27 cellular contexts compared by ENCODE assay signal in genomic region chr11:69464621-69464960, GRCh38. TPM values are rescaled to one million over a fixed set of nuclear protein-coding genes. Genes with fewer than 3 reads are reported as not detected.
"Had no signal": no experiment of that assay in that cellular context is flagged by ENCODE, and none has a peak within 500 bp of the region (broad histone marks: within the 10 kb centered on the region; RNA-seq: fewer than 3 reads in every experiment).

No MANE protein-coding gene starts in this region.

- H3K36me3 Mint-ChIP-seq: mesothelial cell of epicardium had no signal

- H3K27ac Mint-ChIP-seq: activated B cell treated with CpG ODN at 0.5 μM for 24 hours; activated CD4-positive, alpha-beta T cell treated with anti-CD3 and anti-CD28 coated beads for 36 hours; activated naive CD4-positive, alpha-beta T cell treated with anti-CD3 and anti-CD28 coated beads, Interleukin-2, amount 50 U/mL, for 72 hours; activated T-cell treated with anti-CD3 and anti-CD28 coated beads, Interleukin-2, amount 50 U/mL, for 24 hours; activated T-helper 17 cell treated with anti-CD3 and anti-CD28 coated beads, Interleukin-2, amount 50 U/mL, for 72 hours; mesothelial cell of epicardium; nephron; T-helper 1 cell treated with Interleukin-12 subunit alpha and Interleukin-12 subunit beta and Interleukin-4 antibody, amounts not matched to agents 30 μg/mL and 1 μg/mL, for 36 hours had no signal

- ATAC-seq: activated CD4-positive, alpha-beta T cell treated with anti-CD3 and anti-CD28 coated beads for 36 hours; activated naive CD4-positive, alpha-beta T cell treated with anti-CD3 and anti-CD28 coated beads, Interleukin-2, amount 50 U/mL, for 72 hours; activated T-helper 17 cell treated with anti-CD3 and anti-CD28 coated beads, Interleukin-2, amount 50 U/mL, for 72 hours; gastrocnemius medialis; left lobe of liver had no signal

- H3K4me3 ChIP-seq: coronary artery, esophagus squamous epithelium, gastrocnemius medialis, sigmoid colon, thoracic aorta, upper lobe of left lung had no signal

- DNase-seq: activated B cell treated with CpG ODN at 0.5 μM for 24 hours; activated CD4-positive, alpha-beta T cell treated with anti-CD3 and anti-CD28 coated beads for 36 hours; activated CD4-positive, alpha-beta T cell treated with anti-CD3 and anti-CD28 coated beads, Interleukin-2, amount 50 U/mL, for 4 hours; activated CD8-positive, alpha-beta memory T cell treated with anti-CD3 and anti-CD28 coated beads for 24 hours; activated CD8-positive, alpha-beta memory T cell treated with anti-CD3 and anti-CD28 coated beads, Interleukin-2, amount 50 U/mL, for 4 hours; activated T-cell treated with anti-CD3 and anti-CD28 coated beads, Interleukin-2, amount 50 U/mL, for 24 hours; esophagus squamous epithelium; gastrocnemius medialis; islet precursor cell; mammary epithelial cell; sigmoid colon; stimulated activated CD4-positive, alpha-beta T cell treated with anti-CD3 and anti-CD28 coated beads, Interleukin-4, amount 100 ng/mL, for 24 hours; stimulated activated naive CD4-positive, alpha-beta T cell treated with Interleukin-2 at 50 U/mL for 16 hours had no signal

- H3K36me3 ChIP-seq: esophagus squamous epithelium, gastrocnemius medialis, sigmoid colon, thoracic aorta, upper lobe of left lung had no signal

- H3K4me3 Mint-ChIP-seq: activated B cell treated with CpG ODN at 0.5 μM for 24 hours; activated CD4-positive, alpha-beta T cell treated with anti-CD3 and anti-CD28 coated beads for 36 hours; activated T-cell treated with anti-CD3 and anti-CD28 coated beads, Interleukin-2, amount 50 U/mL, for 24 hours; activated T-helper 17 cell treated with anti-CD3 and anti-CD28 coated beads, Interleukin-2, amount 50 U/mL, for 72 hours; central memory CD8-positive, alpha-beta T cell; mesothelial cell of epicardium; nephron; T-helper 1 cell treated with Interleukin-12 subunit alpha and Interleukin-12 subunit beta and Interleukin-4 antibody, amounts not matched to agents 30 μg/mL and 1 μg/mL, for 36 hours had no signal

- H3K9ac ChIP-seq: parathyroid adenoma had no signal

- H3K4me1 ChIP-seq: parathyroid adenoma had no signal

- H3K4me1 Mint-ChIP-seq: activated B cell treated with CpG ODN at 0.5 μM for 24 hours; activated CD4-positive, alpha-beta T cell treated with anti-CD3 and anti-CD28 coated beads for 36 hours; activated T-helper 17 cell treated with anti-CD3 and anti-CD28 coated beads, Interleukin-2, amount 50 U/mL, for 72 hours; central memory CD8-positive, alpha-beta T cell had no signal

- FAIRE-seq: astrocyte had no signal

- H3K9me3 ChIP-seq: gastrocnemius medialis had no signal

- H3K27ac ChIP-seq: gastrocnemius medialis, parathyroid adenoma, thoracic aorta, upper lobe of left lung had no signal

- H3K27me3 ChIP-seq: esophagus squamous epithelium, sigmoid colon, upper lobe of left lung had no signal

- H2AFZ ChIP-seq: parathyroid adenoma had no signal

RNA-seq across cellular contexts. Expression of gene LINC01488, which starts 16.9 kb away (rescaled TPM):
- total RNA-seq: activated B cell treated with CpG ODN at 0.5 μM for 24 hours; activated CD4-positive, alpha-beta T cell treated with anti-CD3 and anti-CD28 coated beads for 36 hours; activated naive CD4-positive, alpha-beta T cell treated with anti-CD3 and anti-CD28 coated beads, Interleukin-2, amount 50 U/mL, for 72 hours; activated T-helper 17 cell treated with anti-CD3 and anti-CD28 coated beads, Interleukin-2, amount 50 U/mL, for 72 hours; astrocyte; esophagus squamous epithelium; gastrocnemius medialis; mammary epithelial cell; mesothelial cell of epicardium; myocyte; thoracic aorta; upper lobe of left lung had no signal
- polyA plus RNA-seq: adipose tissue, mammary epithelial cell, sigmoid colon had no signal
